9 cellular contexts compared by ENCODE assay signal in genomic region chr13:28805193-28805819, GRCh38. TPM values are rescaled to one million over a fixed set of nuclear protein-coding genes. Genes with fewer than 3 reads are reported as not detected.
A peak's percentile ranks its signal among the peaks of the same experiment; 100 is the strongest.
DNase-seq lines count a peak whose midpoint lies in the region; ATAC-seq and TF ChIP-seq lines count a peak whose summit lies in the region.
"Had no signal": no experiment of that assay in that cellular context is flagged by ENCODE, and none has a peak within 500 bp of the region (broad histone marks: within the 10 kb centered on the region; RNA-seq: fewer than 3 reads in every experiment).

No MANE protein-coding gene starts in this region.

- ATAC-seq in Right ventricle myocardium inferior = no peak
- ATAC-seq in aorta (ENCODE audit: low FRiP score) = no peak

- no peaks in the 10 kb centered on the region for H3K36me3 ChIP-seq in cardiac muscle cell
- no peaks in the 10 kb centered on the region for H3K36me3 ChIP-seq in left ventricle myocardium inferior
- H3K36me3 ChIP-seq in aorta (ENCODE audit: control insufficient read depth in 1 of 2, insufficient read depth in 2 of 2, low read length in 1 of 2) = no peaks in the 10 kb centered on the region

- DNase-seq in cardiac muscle cell (ENCODE audit: low read depth in 1 of 2, low spot score in 1 of 2) (peak; percentile 12 to 25), Right ventricle myocardium inferior (ENCODE audit: missing footprints) (no peak), T-helper 9 cell (peak; percentile 22), left ventricle myocardium inferior (peak; percentile 23), aorta (peak; percentile 71 to 85), activated gamma-delta T cell (lab: John Stamatoyannopoulos, UW) (no peak), epidermal melanocyte (ENCODE audit: insufficient read length, low spot score) (no peak), putamen (ENCODE audit: low spot score) (no peak)

- TF ChIP-seq CTCF in cardiac muscle cell (IDR thresholded peaks at IDR 0.05; ENCODE audit: low read depth, low read length) (peak; percentile 46), left ventricle myocardium inferior (IDR thresholded peaks at IDR 0.05; ENCODE audit: borderline replicate concordance) (peak; percentile 54)

- H3K4me1 ChIP-seq in cardiac muscle cell (ENCODE audit: low read depth) (no peaks in the 10 kb centered on the region), left ventricle myocardium inferior (no peaks in the 10 kb centered on the region), aorta (ENCODE audit: control insufficient read depth in 1 of 2, insufficient read depth in 2 of 2, low read length in 2 of 2) (no peaks in the 10 kb centered on the region)

- intact Hi-C loops in Right ventricle myocardium inferior (cut with DNase I) = no loop called here
- intact Hi-C loops in left ventricle myocardium inferior (cut with micrococcal nuclease) = no loop called here
- intact Hi-C loops in aorta (cut with DNase I) = no loop called here

- no peaks in the 10 kb centered on the region for H3K9me3 ChIP-seq in cardiac muscle cell (ENCODE audit: low read depth)
- peaks cover 24% of the 10 kb centered on the region for H3K9me3 ChIP-seq in left ventricle myocardium inferior (replicated peaks)
- H3K9me3 ChIP-seq in aorta (ENCODE audit: control insufficient read depth, low read length) = no peaks in the 10 kb centered on the region

- no peak overlapping the region for H3K4me3 ChIP-seq in cardiac muscle cell
- H3K4me3 ChIP-seq in left ventricle myocardium inferior = no peak overlapping the region
- no peak overlapping the region for H3K4me3 ChIP-seq in aorta (ENCODE audit: low read length in 2 of 2)

- H3K27me3 ChIP-seq in cardiac muscle cell (no peaks in the 10 kb centered on the region), left ventricle myocardium inferior (ENCODE audit: low read depth) (peaks cover 26% of the 10 kb centered on the region), aorta (ENCODE audit: control insufficient read depth in 1 of 2, insufficient read depth in 2 of 2, low read length in 1 of 2) (no peaks in the 10 kb centered on the region)

- H3K27ac ChIP-seq in cardiac muscle cell (no peak overlapping the region), left ventricle myocardium inferior (replicated peaks) (no peak overlapping the region), aorta (ENCODE audit: low read depth in 1 of 2, low read length in 2 of 2) (no peak overlapping the region)

- WGBS in aorta, 2 donors = 55 to 61% methylated on average over 11 of the region's 11 CpGs

RNA-seq across cellular contexts. Expression of gene MTUS2, which starts 14.8 kb away (rescaled TPM):
- total RNA-seq in cardiac muscle cell = 37.3 and 96.9 TPM in 2 replicates
- polyA plus RNA-seq in cardiac muscle cell = 31.6 and 65.8 TPM in 2 replicates
- total RNA-seq in Right ventricle myocardium inferior = 106 TPM
- 101 TPM for total RNA-seq in left ventricle myocardium inferior
- 10 to 100 TPM in 1 of 2 donors, 1 to 10 TPM in 1; 5.1 to 12.1 TPM for total RNA-seq in aorta
- 10 to 100 TPM in 1 of 2 donors, 1 to 10 TPM in 1; 3.5 to 12.1 TPM for polyA plus RNA-seq in aorta
- total RNA-seq: NCI-H460 had no signal

Comparison
In these comparisons a context has a peak if more than half of its experiments do, and no peak if none do; other contexts are left out.
1. DNase-seq: peak in cardiac muscle cell (2 of 2), T-helper 9 cell (single experiment), left ventricle myocardium inferior (single experiment) and aorta (2 of 2); none in Right ventricle myocardium inferior (single experiment), activated gamma-delta T cell (single experiment), epidermal melanocyte (single experiment) and putamen (single experiment).